Comparison of ENCODE assay signal across 1 cellular context in genomic region chr1:6788946-6789345, GRCh38.
TF ChIP-seq lines count a peak whose summit lies in the region.

No MANE protein-coding gene starts in this region.

TF ChIP-seq in HepG2, 621 proteins besides CTCF, POLR2A, EP300 and RAD21 (continued from another document and continues in another):
- TF ChIP-seq, protein P1, sequence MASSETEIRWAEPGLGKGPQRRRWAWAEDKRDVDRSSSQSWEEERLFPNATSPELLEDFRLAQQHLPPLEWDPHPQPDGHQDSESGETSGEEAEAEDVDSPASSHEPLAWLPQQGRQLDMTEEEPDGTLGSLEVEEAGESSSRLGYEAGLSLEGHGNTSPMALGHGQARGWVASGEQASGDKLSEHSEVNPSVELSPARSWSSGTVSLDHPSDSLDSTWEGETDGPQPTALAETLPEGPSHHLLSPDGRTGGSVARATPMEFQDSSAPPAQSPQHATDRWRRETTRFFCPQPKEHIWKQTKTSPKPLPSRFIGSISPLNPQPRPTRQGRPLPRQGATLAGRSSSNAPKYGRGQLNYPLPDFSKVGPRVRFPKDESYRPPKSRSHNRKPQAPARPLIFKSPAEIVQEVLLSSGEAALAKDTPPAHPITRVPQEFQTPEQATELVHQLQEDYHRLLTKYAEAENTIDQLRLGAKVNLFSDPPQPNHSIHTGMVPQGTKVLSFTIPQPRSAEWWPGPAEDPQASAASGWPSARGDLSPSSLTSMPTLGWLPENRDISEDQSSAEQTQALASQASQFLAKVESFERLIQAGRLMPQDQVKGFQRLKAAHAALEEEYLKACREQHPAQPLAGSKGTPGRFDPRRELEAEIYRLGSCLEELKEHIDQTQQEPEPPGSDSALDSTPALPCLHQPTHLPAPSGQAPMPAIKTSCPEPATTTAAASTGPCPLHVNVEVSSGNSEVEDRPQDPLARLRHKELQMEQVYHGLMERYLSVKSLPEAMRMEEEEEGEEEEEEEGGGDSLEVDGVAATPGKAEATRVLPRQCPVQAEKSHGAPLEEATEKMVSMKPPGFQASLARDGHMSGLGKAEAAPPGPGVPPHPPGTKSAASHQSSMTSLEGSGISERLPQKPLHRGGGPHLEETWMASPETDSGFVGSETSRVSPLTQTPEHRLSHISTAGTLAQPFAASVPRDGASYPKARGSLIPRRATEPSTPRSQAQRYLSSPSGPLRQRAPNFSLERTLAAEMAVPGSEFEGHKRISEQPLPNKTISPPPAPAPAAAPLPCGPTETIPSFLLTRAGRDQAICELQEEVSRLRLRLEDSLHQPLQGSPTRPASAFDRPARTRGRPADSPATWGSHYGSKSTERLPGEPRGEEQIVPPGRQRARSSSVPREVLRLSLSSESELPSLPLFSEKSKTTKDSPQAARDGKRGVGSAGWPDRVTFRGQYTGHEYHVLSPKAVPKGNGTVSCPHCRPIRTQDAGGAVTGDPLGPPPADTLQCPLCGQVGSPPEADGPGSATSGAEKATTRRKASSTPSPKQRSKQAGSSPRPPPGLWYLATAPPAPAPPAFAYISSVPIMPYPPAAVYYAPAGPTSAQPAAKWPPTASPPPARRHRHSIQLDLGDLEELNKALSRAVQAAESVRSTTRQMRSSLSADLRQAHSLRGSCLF (CRISPR knock-in tag; IDR thresholded peaks at IDR 0.05; ENCODE audit: borderline replicate concordance) = no peak
- no peak for TF ChIP-seq KDM5A (IDR thresholded peaks at IDR 0.05; ENCODE audit: borderline replicate concordance, low read length)
- no peak for TF ChIP-seq ZNF839 (CRISPR knock-in tag; IDR thresholded peaks at IDR 0.05; ENCODE audit: borderline replicate concordance)
- no peak for TF ChIP-seq RFXANK (CRISPR knock-in tag; IDR thresholded peaks at IDR 0.05)
- no peak for TF ChIP-seq CC2D1A (CRISPR knock-in tag; IDR thresholded peaks at IDR 0.05)
- TF ChIP-seq THRA (CRISPR knock-in tag; IDR thresholded peaks at IDR 0.05; ENCODE audit: borderline replicate concordance) = peak; percentile 88
- TF ChIP-seq ZNF121 (CRISPR knock-in tag; IDR thresholded peaks at IDR 0.05) = no peak
- no peak for TF ChIP-seq MTA3 (CRISPR knock-in tag; IDR thresholded peaks at IDR 0.05)
- TF ChIP-seq TEAD2 (CRISPR knock-in tag; IDR thresholded peaks at IDR 0.05) = no peak
- TF ChIP-seq FOXA3 (CRISPR knock-in tag; IDR thresholded peaks at IDR 0.05) = 0 out of 2 replicates have a peak, but pooled peaks have one; percentile 22
- no peak for TF ChIP-seq SMARCE1 (IDR thresholded peaks at IDR 0.05; ENCODE audit: borderline replicate concordance)
- TF ChIP-seq, protein P2, sequence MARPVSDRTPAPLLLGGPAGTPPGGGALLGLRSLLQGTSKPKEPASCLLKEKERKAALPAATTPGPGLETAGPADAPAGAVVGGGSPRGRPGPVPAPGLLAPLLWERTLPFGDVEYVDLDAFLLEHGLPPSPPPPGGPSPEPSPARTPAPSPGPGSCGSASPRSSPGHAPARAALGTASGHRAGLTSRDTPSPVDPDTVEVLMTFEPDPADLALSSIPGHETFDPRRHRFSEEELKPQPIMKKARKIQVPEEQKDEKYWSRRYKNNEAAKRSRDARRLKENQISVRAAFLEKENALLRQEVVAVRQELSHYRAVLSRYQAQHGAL (CRISPR knock-in tag; IDR thresholded peaks at IDR 0.05; ENCODE audit: not compliant biosample characterization) = no peak
- TF ChIP-seq CBFB (CRISPR knock-in tag; IDR thresholded peaks at IDR 0.05) = no peak
- no peak for TF ChIP-seq HDAC2 (CRISPR knock-in tag; IDR thresholded peaks at IDR 0.05)
- TF ChIP-seq, protein P3, sequence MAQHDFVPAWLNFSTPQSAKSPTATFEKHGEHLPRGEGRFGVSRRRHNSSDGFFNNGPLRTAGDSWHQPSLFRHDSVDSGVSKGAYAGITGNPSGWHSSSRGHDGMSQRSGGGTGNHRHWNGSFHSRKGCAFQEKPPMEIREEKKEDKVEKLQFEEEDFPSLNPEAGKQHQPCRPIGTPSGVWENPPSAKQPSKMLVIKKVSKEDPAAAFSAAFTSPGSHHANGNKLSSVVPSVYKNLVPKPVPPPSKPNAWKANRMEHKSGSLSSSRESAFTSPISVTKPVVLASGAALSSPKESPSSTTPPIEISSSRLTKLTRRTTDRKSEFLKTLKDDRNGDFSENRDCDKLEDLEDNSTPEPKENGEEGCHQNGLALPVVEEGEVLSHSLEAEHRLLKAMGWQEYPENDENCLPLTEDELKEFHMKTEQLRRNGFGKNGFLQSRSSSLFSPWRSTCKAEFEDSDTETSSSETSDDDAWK (CRISPR knock-in tag; IDR thresholded peaks at IDR 0.05) = no peak
- no peak for TF ChIP-seq ZNF333 (CRISPR knock-in tag; IDR thresholded peaks at IDR 0.05; ENCODE audit: borderline replicate concordance)
- TF ChIP-seq, protein P4, sequence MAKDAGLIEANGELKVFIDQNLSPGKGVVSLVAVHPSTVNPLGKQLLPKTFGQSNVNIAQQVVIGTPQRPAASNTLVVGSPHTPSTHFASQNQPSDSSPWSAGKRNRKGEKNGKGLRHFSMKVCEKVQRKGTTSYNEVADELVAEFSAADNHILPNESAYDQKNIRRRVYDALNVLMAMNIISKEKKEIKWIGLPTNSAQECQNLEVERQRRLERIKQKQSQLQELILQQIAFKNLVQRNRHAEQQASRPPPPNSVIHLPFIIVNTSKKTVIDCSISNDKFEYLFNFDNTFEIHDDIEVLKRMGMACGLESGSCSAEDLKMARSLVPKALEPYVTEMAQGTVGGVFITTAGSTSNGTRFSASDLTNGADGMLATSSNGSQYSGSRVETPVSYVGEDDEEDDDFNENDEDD (CRISPR knock-in tag; IDR thresholded peaks at IDR 0.05; ENCODE audit: borderline replicate concordance) = no peak
- no peak for TF ChIP-seq CENPBD1 (CRISPR knock-in tag; IDR thresholded peaks at IDR 0.05; ENCODE audit: borderline replicate concordance, low read depth)
- no peak for TF ChIP-seq CCAR2 (optimal IDR thresholded peaks at IDR 0.05; ENCODE audit: low read depth, low read length)
- no peak for TF ChIP-seq PAX8 (CRISPR knock-in tag; IDR thresholded peaks at IDR 0.05; ENCODE audit: borderline replicate concordance)
- TF ChIP-seq HIVEP1 (CRISPR knock-in tag; IDR thresholded peaks at IDR 0.05) = no peak
- TF ChIP-seq MXD3 (CRISPR knock-in tag; IDR thresholded peaks at IDR 0.05) = no peak
- no peak for TF ChIP-seq SMYD3 (CRISPR knock-in tag; IDR thresholded peaks at IDR 0.05)
- no peak for TF ChIP-seq SIN3A (IDR thresholded peaks at IDR 0.05; ENCODE audit: borderline replicate concordance, low read depth, low read length)
- TF ChIP-seq BCLAF1 (IDR thresholded peaks at IDR 0.05) = no peak
- TF ChIP-seq ZNF878 (CRISPR knock-in tag; IDR thresholded peaks at IDR 0.05) = no peak
- no peak for TF ChIP-seq HMGA1 (CRISPR knock-in tag; conservative IDR thresholded peaks at IDR 0.05)
- TF ChIP-seq ZNF607 (CRISPR knock-in tag; IDR thresholded peaks at IDR 0.05; ENCODE audit: borderline replicate concordance) = no peak
- TF ChIP-seq ZFP1 (CRISPR knock-in tag; IDR thresholded peaks at IDR 0.05) = no peak
- no peak for TF ChIP-seq TBX3 (IDR thresholded peaks at IDR 0.05; ENCODE audit: borderline replicate concordance)
- no peak for TF ChIP-seq ZNF543 (CRISPR knock-in tag; IDR thresholded peaks at IDR 0.05)
- TF ChIP-seq, protein P5, sequence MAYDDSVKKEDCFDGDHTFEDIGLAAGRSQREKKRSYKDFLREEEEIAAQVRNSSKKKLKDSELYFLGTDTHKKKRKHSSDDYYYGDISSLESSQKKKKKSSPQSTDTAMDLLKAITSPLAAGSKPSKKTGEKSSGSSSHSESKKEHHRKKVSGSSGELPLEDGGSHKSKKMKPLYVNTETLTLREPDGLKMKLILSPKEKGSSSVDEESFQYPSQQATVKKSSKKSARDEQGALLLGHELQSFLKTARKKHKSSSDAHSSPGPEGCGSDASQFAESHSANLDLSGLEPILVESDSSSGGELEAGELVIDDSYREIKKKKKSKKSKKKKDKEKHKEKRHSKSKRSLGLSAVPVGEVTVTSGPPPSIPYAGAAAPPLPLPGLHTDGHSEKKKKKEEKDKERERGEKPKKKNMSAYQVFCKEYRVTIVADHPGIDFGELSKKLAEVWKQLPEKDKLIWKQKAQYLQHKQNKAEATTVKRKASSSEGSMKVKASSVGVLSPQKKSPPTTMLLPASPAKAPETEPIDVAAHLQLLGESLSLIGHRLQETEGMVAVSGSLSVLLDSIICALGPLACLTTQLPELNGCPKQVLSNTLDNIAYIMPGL (CRISPR knock-in tag; IDR thresholded peaks at IDR 0.05; ENCODE audit: borderline replicate concordance in 1 of 2, low read depth in 1 of 2) = no peak
- TF ChIP-seq MTF2 (CRISPR knock-in tag; IDR thresholded peaks at IDR 0.05; ENCODE audit: borderline replicate concordance) = no peak
- TF ChIP-seq RXRB (CRISPR knock-in tag; IDR thresholded peaks at IDR 0.05; ENCODE audit: borderline replicate concordance) = peak; percentile 75; the same call in 1 of the 2 replicates
- no peak for TF ChIP-seq EEA1 (CRISPR knock-in tag; IDR thresholded peaks at IDR 0.05; ENCODE audit: borderline replicate concordance)
- TF ChIP-seq ELK4 (CRISPR knock-in tag; IDR thresholded peaks at IDR 0.05; ENCODE audit: borderline replicate concordance) = no peak
- no peak for TF ChIP-seq ZIK1 (CRISPR knock-in tag; IDR thresholded peaks at IDR 0.05; ENCODE audit: borderline replicate concordance, low read depth)
- no peak for TF ChIP-seq U2AF1 (optimal IDR thresholded peaks at IDR 0.05; ENCODE audit: low read depth, low read length)
- no peak for TF ChIP-seq ZNF430 (CRISPR knock-in tag; IDR thresholded peaks at IDR 0.05)
- TF ChIP-seq NR2F6 (IDR thresholded peaks at IDR 0.05) = no peak
- peak; percentile 61 for TF ChIP-seq NR2F6 (CRISPR knock-in tag; IDR thresholded peaks at IDR 0.05)
- no peak for TF ChIP-seq ZNF780A (CRISPR knock-in tag; IDR thresholded peaks at IDR 0.05)
- TF ChIP-seq MED1 (CRISPR knock-in tag; IDR thresholded peaks at IDR 0.05) = peak; percentile 20; the same call in 1 of the 2 replicates
- TF ChIP-seq SOX5 (CRISPR knock-in tag; IDR thresholded peaks at IDR 0.05; ENCODE audit: borderline replicate concordance) = peak; percentile 36; the same call in 1 of the 2 replicates
- TF ChIP-seq CBX1 (IDR thresholded peaks at IDR 0.05; ENCODE audit: low read depth) = no peak
- TF ChIP-seq MEIS1 (CRISPR knock-in tag; IDR thresholded peaks at IDR 0.05; ENCODE audit: borderline replicate concordance) = no peak
- TF ChIP-seq TOPORS (CRISPR knock-in tag; IDR thresholded peaks at IDR 0.05) = no peak
- TF ChIP-seq EED (CRISPR knock-in tag; IDR thresholded peaks at IDR 0.05) = no peak
- TF ChIP-seq SMARCC2 (IDR thresholded peaks at IDR 0.05) = no peak
- TF ChIP-seq ONECUT2 (CRISPR knock-in tag; IDR thresholded peaks at IDR 0.05) = no peak
- TF ChIP-seq NR2F1 (CRISPR knock-in tag; IDR thresholded peaks at IDR 0.05) = peak in 1 of 2 experiments; percentile 22; a peak in 1 of 4 replicates
- no peak for TF ChIP-seq ZNF710 (CRISPR knock-in tag; IDR thresholded peaks at IDR 0.05; ENCODE audit: borderline replicate concordance)
